In the genomic region with DNA sequence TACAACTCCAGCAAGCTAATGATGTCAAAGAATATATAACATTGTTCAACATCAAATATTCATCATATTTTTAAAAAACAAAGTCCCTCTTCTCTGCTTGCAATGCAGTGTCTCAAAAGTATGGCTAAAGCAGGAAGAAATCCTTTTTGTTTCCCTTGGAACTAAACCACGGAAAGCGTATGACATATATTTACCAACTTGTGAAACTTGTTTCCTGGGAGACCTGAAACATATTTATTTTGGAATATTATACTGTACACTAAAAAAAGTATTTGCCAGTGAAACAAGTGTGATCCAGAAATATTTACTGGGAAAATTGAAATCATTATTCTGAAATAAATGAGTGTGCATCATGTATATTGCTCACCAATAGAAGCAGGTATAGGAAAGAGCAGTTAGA, we compare ENCODE assay signal across 19 cellular contexts.
"Had no signal": no experiment of that assay in that cellular context is flagged by ENCODE, and none has a peak within 500 bp of the region (broad histone marks: within the 10 kb centered on the region; RNA-seq: fewer than 3 reads in every experiment).

No MANE protein-coding gene starts in this region.

- H3K4me3 ChIP-seq: esophagus muscularis mucosa, gastrocnemius medialis, left ventricle myocardium inferior, right atrium auricular region, testis, transverse colon had no signal

- H3K9me3 ChIP-seq: esophagus muscularis mucosa, gastrocnemius medialis, left ventricle myocardium inferior, right atrium auricular region, testis, transverse colon had no signal

- DNase-seq: activated B cell treated with CpG ODN at 0.5 μM for 24 hours; activated CD4-positive, alpha-beta T cell treated with anti-CD3 and anti-CD28 coated beads, Interleukin-2, amount 50 U/mL, for 1 hour; activated CD8-positive, alpha-beta T cell treated with anti-CD3 and anti-CD28 coated beads for 36 hours; activated naive CD8-positive, alpha-beta T cell treated with anti-CD3 and anti-CD28 coated beads, Interleukin-2, amount 50 U/mL, for 24 hours; activated T-cell treated with anti-CD3 and anti-CD28 coated beads, Interleukin-2, amount 50 U/mL, for 4 hours; amygdala; endodermal cell; gastrocnemius medialis; glutamatergic neuron; left ventricle myocardium inferior; naive thymus-derived CD4-positive, alpha-beta T cell; stimulated activated CD4-positive, alpha-beta T cell treated with anti-CD3 and anti-CD28 coated beads, Interleukin-2, amount 100 ng/mL, for 48 hours; stimulated activated naive CD4-positive, alpha-beta T cell treated with Interleukin-2 at 50 U/mL for 16 hours; T-helper 2 cell; testis; transverse colon had no signal

- H3K27ac ChIP-seq: esophagus muscularis mucosa, gastrocnemius medialis, left ventricle myocardium inferior, parathyroid adenoma, right atrium auricular region, testis, transverse colon had no signal

- H3K4me1 ChIP-seq: esophagus muscularis mucosa, left ventricle myocardium inferior, parathyroid adenoma, right atrium auricular region, testis, transverse colon had no signal

- H3K36me3 ChIP-seq: esophagus muscularis mucosa, gastrocnemius medialis, left ventricle myocardium inferior, right atrium auricular region, transverse colon had no signal

- ATAC-seq: activated CD8-positive, alpha-beta T cell treated with anti-CD3 and anti-CD28 coated beads for 36 hours; activated naive CD8-positive, alpha-beta T cell treated with anti-CD3 and anti-CD28 coated beads, Interleukin-2, amount 50 U/mL, for 24 hours; activated T-cell treated with anti-CD3 and anti-CD28 coated beads, Interleukin-2, amount 50 U/mL, for 4 hours; gastrocnemius medialis; naive thymus-derived CD4-positive, alpha-beta T cell had no signal

- H3K27me3 ChIP-seq: esophagus muscularis mucosa, gastrocnemius medialis, right atrium auricular region, testis, transverse colon had no signal
